36 cellular contexts compared by ENCODE assay signal in genomic region chr1:64459743-64460142, GRCh38.
"Had no signal": no experiment of that assay in that cellular context is flagged by ENCODE, and none has a peak within 500 bp of the region (broad histone marks: within the 10 kb centered on the region; RNA-seq: fewer than 3 reads in every experiment).

No MANE protein-coding gene starts in this region.

- H3K9me3 ChIP-seq: Peyer's patch had no signal

- H3K9ac ChIP-seq: KMS-11 had no signal

- H3K4me3 ChIP-seq: cardiac muscle cell, Peyer's patch had no signal

- H3K36me3 ChIP-seq: brain microvascular endothelial cell, cardiac muscle cell, Peyer's patch had no signal

- H3K4me1 Mint-ChIP-seq: activated CD4-positive, alpha-beta T cell treated with anti-CD3 and anti-CD28 coated beads, Interleukin-2, amount 10 ng/mL, durations not matched to agents 24 days and 14 days; activated naive CD8-positive, alpha-beta T cell treated with anti-CD3 and anti-CD28 coated beads for 36 hours; activated T-helper 17 cell treated with anti-CD3 and anti-CD28 coated beads, Interleukin-2, amount 50 U/mL, for 72 hours; central memory CD8-positive, alpha-beta T cell; T-cell had no signal

- DNase-seq: activated CD4-positive, alpha-beta T cell treated with anti-CD3 and anti-CD28 coated beads, Interleukin-2, amount 10 ng/mL, durations not matched to agents 24 days and 14 days; activated CD4-positive, alpha-beta T cell treated with anti-CD3 and anti-CD28 coated beads, Interleukin-2, amount 50 U/mL, for 4 hours; activated CD8-positive, alpha-beta T cell treated with anti-CD3 and anti-CD28 coated beads for 36 hours; activated effector memory CD4-positive, alpha-beta T cell treated with anti-CD3 and anti-CD28 coated beads, Interleukin-2, amount 50 U/mL, for 16 hours; activated naive CD4-positive, alpha-beta T cell; activated naive CD4-positive, alpha-beta T cell treated with anti-CD3 and anti-CD28 coated beads, Interleukin-2, amount 50 U/mL, for 16 hours; activated naive CD8-positive, alpha-beta T cell treated with anti-CD3 and anti-CD28 coated beads for 36 hours; activated T-cell treated with anti-CD3 and anti-CD28 coated beads, Interleukin-2, amount 50 U/mL, for 1 hour; activated T-cell treated with anti-CD3 and anti-CD28 coated beads, Interleukin-2, amount 50 U/mL, for 72 hours; amniotic stem cell; aorta; brain microvascular endothelial cell; NCI-H1048; NCI-H1105 treated with DMSO at 0.1 percent for 48 hours; NCI-H1436; NCI-H1694; NCI-H1930; NCI-H2081 treated with DMSO at 0.1 percent for 48 hours; NCI-H226; NCI-H446 treated with DMSO at 0.1 percent for 48 hours; NCI-H524; NCI-H69; NCI-H82; PC-3; Peyer's patch; SIG-M5; T-cell; T-helper 2 cell; T-helper 9 cell had no signal

- H3K27ac Mint-ChIP-seq: activated CD4-positive, alpha-beta T cell treated with anti-CD3 and anti-CD28 coated beads, Interleukin-2, amount 10 ng/mL, durations not matched to agents 24 days and 14 days; activated CD8-positive, alpha-beta T cell treated with anti-CD3 and anti-CD28 coated beads for 36 hours; activated naive CD8-positive, alpha-beta T cell treated with anti-CD3 and anti-CD28 coated beads for 36 hours; activated T-cell treated with anti-CD3 and anti-CD28 coated beads, Interleukin-2, amount 50 U/mL, for 72 hours; activated T-helper 17 cell treated with anti-CD3 and anti-CD28 coated beads, Interleukin-2, amount 50 U/mL, for 72 hours; T-cell had no signal

- H3K27me3 ChIP-seq: brain microvascular endothelial cell, Peyer's patch had no signal

- H3K4me1 ChIP-seq: Peyer's patch had no signal

- H3K4me3 Mint-ChIP-seq: activated CD4-positive, alpha-beta T cell treated with anti-CD3 and anti-CD28 coated beads, Interleukin-2, amount 10 ng/mL, durations not matched to agents 24 days and 14 days; activated CD8-positive, alpha-beta T cell treated with anti-CD3 and anti-CD28 coated beads for 36 hours; activated naive CD8-positive, alpha-beta T cell treated with anti-CD3 and anti-CD28 coated beads for 36 hours; activated T-cell treated with anti-CD3 and anti-CD28 coated beads, Interleukin-2, amount 50 U/mL, for 72 hours; activated T-helper 17 cell treated with anti-CD3 and anti-CD28 coated beads, Interleukin-2, amount 50 U/mL, for 72 hours; central memory CD8-positive, alpha-beta T cell; T-cell had no signal

- H3K4me2 ChIP-seq: KMS-11 had no signal

- H3K9me3 Mint-ChIP-seq: activated CD4-positive, alpha-beta T cell treated with anti-CD3 and anti-CD28 coated beads, Interleukin-2, amount 10 ng/mL, durations not matched to agents 24 days and 14 days; activated CD8-positive, alpha-beta T cell treated with anti-CD3 and anti-CD28 coated beads for 36 hours; activated naive CD8-positive, alpha-beta T cell treated with anti-CD3 and anti-CD28 coated beads for 36 hours; activated T-cell treated with anti-CD3 and anti-CD28 coated beads, Interleukin-2, amount 50 U/mL, for 72 hours; activated T-helper 17 cell treated with anti-CD3 and anti-CD28 coated beads, Interleukin-2, amount 50 U/mL, for 72 hours; central memory CD8-positive, alpha-beta T cell; T-cell had no signal

- ATAC-seq: activated CD8-positive, alpha-beta T cell treated with anti-CD3 and anti-CD28 coated beads for 36 hours; activated T-cell treated with anti-CD3 and anti-CD28 coated beads, Interleukin-2, amount 50 U/mL, for 72 hours; activated T-helper 17 cell treated with anti-CD3 and anti-CD28 coated beads, Interleukin-2, amount 50 U/mL, for 72 hours; PC-3; Right ventricle myocardium inferior; SK-N-SH treated with all-trans-retinoic acid at 6 μM for 48 hours; T-cell had no signal

- H3K36me3 Mint-ChIP-seq: activated naive CD8-positive, alpha-beta T cell treated with anti-CD3 and anti-CD28 coated beads for 36 hours; T-cell had no signal

- H3K27ac ChIP-seq: brain microvascular endothelial cell, cardiac muscle cell, KMS-11, Peyer's patch, RWPE1 had no signal
